In the genomic region with DNA sequence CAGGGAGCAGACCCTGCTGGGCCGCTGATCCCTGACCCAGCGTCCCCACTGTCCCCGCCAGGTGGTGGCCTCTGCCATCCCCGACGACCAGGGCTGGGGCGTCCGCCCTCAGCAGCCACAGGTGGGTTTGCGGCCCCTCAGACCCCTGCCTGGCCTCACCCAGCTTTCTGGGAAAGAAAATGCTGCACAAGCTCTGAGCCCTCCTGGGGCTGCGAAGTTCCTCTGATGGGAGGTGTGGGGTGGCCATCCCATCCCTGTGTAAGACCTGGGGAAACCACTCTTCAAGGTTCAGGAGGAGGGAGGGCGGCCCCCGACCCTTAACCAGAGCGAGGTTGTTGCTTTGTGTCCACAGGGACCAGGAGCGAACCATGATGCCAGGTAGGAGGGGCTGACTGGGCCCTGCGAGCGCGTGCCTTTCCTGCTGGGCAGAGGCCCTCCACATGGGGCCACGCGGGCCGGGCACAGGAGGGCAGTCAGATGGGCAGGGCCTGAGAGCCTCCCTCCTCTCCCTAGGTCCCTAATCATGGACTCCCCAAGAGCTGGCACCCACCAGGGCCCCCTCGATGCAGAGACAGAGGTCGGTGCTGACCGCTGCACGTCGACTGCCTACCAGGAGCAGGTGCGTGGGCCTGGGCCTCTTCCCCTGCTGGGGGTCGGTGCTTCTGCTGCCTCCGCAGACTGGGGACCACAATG, we compare ENCODE assay signal across 1 cellular context.
TF ChIP-seq lines count a peak whose summit lies in the region.

No MANE protein-coding gene starts in this region.

TF ChIP-seq in HEK293, 187 proteins besides CTCF, POLR2A, EP300 and RAD21 (continued from another document):
- TF ChIP-seq BCL6B (tag by site-specific recombination; IDR thresholded peaks at IDR 0.05): no peak
